In the genomic region with DNA sequence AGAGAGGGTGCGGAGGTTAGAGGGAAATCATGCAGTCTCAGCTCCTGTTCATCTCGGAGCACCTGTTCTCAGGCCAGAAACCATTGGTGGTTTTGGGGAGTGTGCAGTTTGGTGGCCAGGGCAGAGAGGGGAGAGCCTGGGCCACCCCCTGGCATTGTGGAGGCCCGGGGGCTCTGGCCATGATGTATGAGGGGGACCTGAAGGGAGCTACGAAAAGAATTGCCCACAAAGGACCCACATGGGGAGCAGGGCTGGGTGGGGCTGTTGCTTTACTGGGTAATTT, we compare ENCODE assay signal across 21 cellular contexts.
DNase-seq lines count a peak whose midpoint lies in the region; ATAC-seq and TF ChIP-seq lines count a peak whose summit lies in the region.
"Had no signal": no experiment of that assay in that cellular context is flagged by ENCODE, and none has a peak within 500 bp of the region (broad histone marks: within the 10 kb centered on the region; RNA-seq: fewer than 3 reads in every experiment).

No MANE protein-coding gene starts in this region.

- CTCF ChIA-PET in activated CD8-positive, alpha-beta T cell treated with anti-CD3 and anti-CD28 coated beads for 36 hours (lab: Charles Lee) = interaction anchor here (2.0 to 10.0 kb wide), 3 partner anchors 9 to 39 kb away, joined by 21 to 213 read pairs (median 34); no protein-coding TSS in a partner anchor
- CTCF ChIA-PET in PC-9 (lab: Charles Lee) = no interaction called here

- TF ChIP-seq CTCF in activated CD8-positive, alpha-beta T cell treated with anti-CD3 and anti-CD28 coated beads for 36 hours (IDR thresholded peaks at IDR 0.05) = no peak
- TF ChIP-seq CTCF in natural killer cell (IDR thresholded peaks at IDR 0.05) (no peak), tibial artery (IDR thresholded peaks at IDR 0.05) (no peak), PC-9 (conservative IDR thresholded peaks at IDR 0.05) (no peak)

- 0 out of 2 replicates have a peak, but pooled peaks cover 9% of the 10 kb centered on the region for H3K79me2 ChIP-seq in PC-9 (ENCODE audit: low read depth)

- peaks cover 21% of the 10 kb centered on the region for H3K4me1 Mint-ChIP-seq in activated CD8-positive, alpha-beta T cell treated with anti-CD3 and anti-CD28 coated beads for 36 hours (ENCODE audit: low read depth)
- peaks cover 39 to 47% of the 10 kb centered on the region in 2 donors for H3K4me1 Mint-ChIP-seq in natural killer cell

- H3K9me3 Mint-ChIP-seq in activated naive CD4-positive, alpha-beta T cell treated with anti-CD3 and anti-CD28 coated beads, Interleukin-2, amount 50 U/mL, for 72 hours = no peaks in the 10 kb centered on the region
- no peaks in the 10 kb centered on the region for H3K9me3 Mint-ChIP-seq in activated CD8-positive, alpha-beta T cell treated with anti-CD3 and anti-CD28 coated beads for 36 hours
- no peaks in the 10 kb centered on the region for H3K9me3 Mint-ChIP-seq in natural killer cell
- H3K9me3 Mint-ChIP-seq: neural progenitor cell had no signal

- 0 out of 2 replicates have a peak, but pooled peaks cover 3% of the 10 kb centered on the region for H4K20me1 ChIP-seq in PC-9 (ENCODE audit: insufficient read depth)

- DNase-seq in activated naive CD4-positive, alpha-beta T cell treated with anti-CD3 and anti-CD28 coated beads, Interleukin-2, amount 50 U/mL, for 72 hours (ENCODE audit: low spot score in 2 of 2) = no peak
- DNase-seq in activated naive CD4-positive, alpha-beta T cell treated with anti-CD3 and anti-CD28 coated beads, Interleukin-2, amount 50 U/mL, for 16 hours = no peak
- no peak for DNase-seq in activated CD8-positive, alpha-beta T cell treated with anti-CD3 and anti-CD28 coated beads for 36 hours
- DNase-seq in natural killer cell (no peak), tibial artery (peak; percentile 15 to 54), PC-9 (no peak), HK-2 (ENCODE audit: unreplicated experiment) (no peak)
- DNase-seq: Caco-2, caudate nucleus, foreskin keratinocyte, mesendoderm, NCI-H1694 treated with DMSO at 0.1 percent for 48 hours, NCI-H226, SK-N-SH had no signal

- H3K9me2 ChIP-seq in PC-9 (ENCODE audit: insufficient read depth) = no peaks in the 10 kb centered on the region
- H3K9me2 ChIP-seq: SK-N-SH had no signal

- H3K27me3 ChIP-seq in tibial artery (no peaks in the 10 kb centered on the region), PC-9 (ENCODE audit: insufficient read depth, low read depth) (no peaks in the 10 kb centered on the region)
- H3K27me3 ChIP-seq: dorsolateral prefrontal cortex, foreskin keratinocyte, neural progenitor cell had no signal

- ATAC-seq in activated naive CD4-positive, alpha-beta T cell treated with anti-CD3 and anti-CD28 coated beads, Interleukin-2, amount 50 U/mL, for 72 hours = no peak
- no peak for ATAC-seq in activated CD8-positive, alpha-beta T cell treated with anti-CD3 and anti-CD28 coated beads for 36 hours
- ATAC-seq in natural killer cell (no peak), HG03196 (IDR thresholded peaks at IDR 0.05; ENCODE audit: unreplicated experiment) (no peak)
- ATAC-seq: foreskin keratinocyte, K562, Panc1 had no signal

- H3K4me3 Mint-ChIP-seq in activated CD8-positive, alpha-beta T cell treated with anti-CD3 and anti-CD28 coated beads for 36 hours = no peak overlapping the region
- H3K4me3 Mint-ChIP-seq in natural killer cell = no peak overlapping the region
- H3K4me3 Mint-ChIP-seq: neural progenitor cell had no signal

- peaks cover 23% of the 10 kb centered on the region for H3F3A ChIP-seq in PC-9 (ENCODE audit: insufficient read depth, low read depth)

- H3K36me3 ChIP-seq in tibial artery = peaks cover 35 to 83% (median 41%) of the 10 kb centered on the region in 3 donors
- peaks cover 29% of the 10 kb centered on the region for H3K36me3 ChIP-seq in PC-9 (ENCODE audit: low read depth)
- H3K36me3 ChIP-seq: neural progenitor cell had no signal

- peak overlapping the region in 1 of 2 donors; percentile 3 for H3K27ac ChIP-seq in tibial artery
- H3K27ac ChIP-seq in PC-9 = no peak overlapping the region
- H3K27ac ChIP-seq: epithelial cell of prostate, foreskin keratinocyte, neural progenitor cell, thoracic aorta had no signal

- H3K9me3 ChIP-seq in tibial artery = no peaks in the 10 kb centered on the region
- H3K9me3 ChIP-seq in PC-9 (ENCODE audit: insufficient read depth, low read depth) = no peaks in the 10 kb centered on the region
- H3K9me3 ChIP-seq: Caco-2, SK-N-SH, thoracic aorta had no signal

- H2AFZ ChIP-seq in PC-9 = no peak overlapping the region
- H2AFZ ChIP-seq: neural progenitor cell had no signal

- H3K27me3 Mint-ChIP-seq in activated CD8-positive, alpha-beta T cell treated with anti-CD3 and anti-CD28 coated beads for 36 hours = no peaks in the 10 kb centered on the region
- no peaks in the 10 kb centered on the region for H3K27me3 Mint-ChIP-seq in natural killer cell (ENCODE audit: low read depth in 2 of 2)

- H3K4me3 ChIP-seq in tibial artery (no peak overlapping the region), PC-9 (no peak overlapping the region)
- H3K4me3 ChIP-seq: dorsolateral prefrontal cortex, K562, neural progenitor cell, thoracic aorta had no signal

- peaks cover 0 to 15% (median 6%) of the 10 kb centered on the region in 4 donors for H3K4me1 ChIP-seq in tibial artery
- H3K4me1 ChIP-seq in PC-9 (replicated peaks; ENCODE audit: insufficient read depth) = no peaks in the 10 kb centered on the region
- H3K4me1 ChIP-seq: Caco-2, foreskin keratinocyte, neural progenitor cell had no signal

- H3K27ac Mint-ChIP-seq in activated naive CD4-positive, alpha-beta T cell treated with anti-CD3 and anti-CD28 coated beads, Interleukin-2, amount 50 U/mL, for 72 hours = peak overlapping the region; percentile 87 to 91
- H3K27ac Mint-ChIP-seq in activated CD8-positive, alpha-beta T cell treated with anti-CD3 and anti-CD28 coated beads for 36 hours = peak overlapping the region; percentile 38
- H3K27ac Mint-ChIP-seq in natural killer cell = peak overlapping the region; percentile 80 to 85
- H3K27ac Mint-ChIP-seq: neural progenitor cell had no signal

- BruUV-seq in PC-9 (replicated peaks; lab: Mats Ljungman, UMichigan) = no TSS peak

- H3K4me2 ChIP-seq in PC-9 = no peak overlapping the region
- H3K4me2 ChIP-seq: neural progenitor cell, SK-N-SH had no signal

- intact Hi-C loops in activated CD8-positive, alpha-beta T cell treated with anti-CD3 and anti-CD28 coated beads for 36 hours (cut with micrococcal nuclease) = loop anchor here (2.0 to 10.0 kb wide), 3 partner anchors 37 to 87 kb away; a partner anchor contains a TSS
- intact Hi-C loops in natural killer cell (cut with micrococcal nuclease) = loop anchor here (2.0 to 5.0 kb wide), 2 partner anchors 83 to 170 kb away; no protein-coding TSS in a partner anchor
- intact Hi-C loops in tibial artery (cut with DNase I; ENCODE audit: low total_unique reads) = loop anchor here (5.0 to 10.0 kb wide), 5 partner anchors 35 to 263 kb away; a partner anchor contains a TSS
- intact Hi-C loops in PC-9 (cut with micrococcal nuclease; ENCODE audit: unreplicated experiment) = loop anchor here (2.0 to 5.0 kb wide), 3 partner anchors 160 to 835 kb away; no protein-coding TSS in a partner anchor

- peaks cover 0 to 5% of the 10 kb centered on the region in 2 donors for H3K36me3 Mint-ChIP-seq in activated naive CD4-positive, alpha-beta T cell treated with anti-CD3 and anti-CD28 coated beads, Interleukin-2, amount 50 U/mL, for 72 hours
- H3K36me3 Mint-ChIP-seq in activated CD8-positive, alpha-beta T cell treated with anti-CD3 and anti-CD28 coated beads for 36 hours (ENCODE audit: low read depth) = peaks cover 30% of the 10 kb centered on the region
- peaks cover 15% of the 10 kb centered on the region for H3K36me3 Mint-ChIP-seq in natural killer cell

- POLR2A ChIA-PET in activated CD8-positive, alpha-beta T cell treated with anti-CD3 and anti-CD28 coated beads for 36 hours (lab: Charles Lee) = interaction anchor here (1.2 kb wide), 1 partner anchor 19 kb away, joined by 3 read pairs; no protein-coding TSS in a partner anchor
- POLR2A ChIA-PET in PC-9 (lab: Charles Lee; ENCODE audit: unreplicated experiment) = interaction anchor here (0.7 kb wide), 2 partner anchors 85 to 266 kb away, joined by 3 to 4 read pairs; no protein-coding TSS in a partner anchor

Comparison
In these comparisons a context has a peak if more than half of its experiments do, and no peak if none do; other contexts are left out.
1. DNase-seq: peak in tibial artery (2 of 2); none in activated naive CD4-positive, alpha-beta T cell treated with anti-CD3 and anti-CD28 coated beads, Interleukin-2, amount 50 U/mL, for 72 hours (0 of 2), activated naive CD4-positive, alpha-beta T cell treated with anti-CD3 and anti-CD28 coated beads, Interleukin-2, amount 50 U/mL, for 16 hours (single experiment), activated CD8-positive, alpha-beta T cell treated with anti-CD3 and anti-CD28 coated beads for 36 hours (single experiment), natural killer cell (single experiment), PC-9 (0 of 2) and HK-2 (single experiment).
2. H3K27ac Mint-ChIP-seq: peak in every context shown above with its lines; median percentile 89 in activated naive CD4-positive, alpha-beta T cell treated with anti-CD3 and anti-CD28 coated beads, Interleukin-2, amount 50 U/mL, for 72 hours; 82 in natural killer cell; 38 in activated CD8-positive, alpha-beta T cell treated with anti-CD3 and anti-CD28 coated beads for 36 hours.